ENCODE assay signal across 10 cellular contexts in the genomic region with DNA sequence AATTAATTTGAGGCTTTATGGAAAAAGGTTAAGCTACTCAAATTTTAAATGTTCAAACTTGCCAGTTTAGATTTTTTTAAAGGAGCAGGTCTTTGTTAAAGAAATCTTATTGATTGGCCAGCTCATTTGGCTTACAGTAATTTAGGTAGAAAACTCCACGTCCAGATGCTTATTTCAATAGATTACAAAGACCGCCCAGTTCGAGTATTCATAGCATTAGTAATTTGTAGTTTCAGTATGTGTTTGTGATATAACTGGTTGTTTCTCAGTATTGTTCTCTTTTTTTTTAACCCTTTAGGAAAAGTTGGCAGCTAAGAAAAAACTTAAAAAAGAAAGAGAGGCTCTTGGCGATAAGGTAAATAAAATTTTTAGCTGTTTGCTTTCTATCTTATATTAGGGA. TPM values are rescaled to one million over a fixed set of nuclear protein-coding genes. Genes with fewer than 3 reads are reported as not detected.
A peak's percentile ranks its signal among the peaks of the same experiment; 100 is the strongest.
DNase-seq lines count a peak whose midpoint lies in the region; ATAC-seq and TF ChIP-seq lines count a peak whose summit lies in the region.
"Had no signal": no experiment of that assay in that cellular context is flagged by ENCODE, and none has a peak within 500 bp of the region (broad histone marks: within the 10 kb centered on the region; RNA-seq: fewer than 3 reads in every experiment).

No MANE protein-coding gene starts in this region.

- H3K4me1 ChIP-seq in CD8-positive, alpha-beta memory T cell (ENCODE audit: insufficient read depth, low read length) = peaks cover 35% of the 10 kb centered on the region

- TF ChIP-seq CTCF in natural killer cell (IDR thresholded peaks at IDR 0.05) = no peak

- H3K4me3 ChIP-seq in CD8-positive, alpha-beta memory T cell (ENCODE audit: low read length) = peak overlapping the region; percentile 54

- peak overlapping the region in 1 of 8 donors; percentile 42 for H3K27ac Mint-ChIP-seq in CD8-positive, alpha-beta memory T cell
- H3K27ac Mint-ChIP-seq in activated naive CD8-positive, alpha-beta T cell treated with anti-CD3 and anti-CD28 coated beads, Interleukin-2, amount 50 U/mL, for 24 hours = no peak overlapping the region
- no peak overlapping the region for H3K27ac Mint-ChIP-seq in natural killer cell

- no peak for DNase-seq in CD8-positive, alpha-beta memory T cell
- DNase-seq in activated naive CD8-positive, alpha-beta T cell treated with anti-CD3 and anti-CD28 coated beads, Interleukin-2, amount 50 U/mL, for 24 hours = no peak
- DNase-seq in natural killer cell = no peak
- DNase-seq in Kasumi-1 (lab: John Stamatoyannopoulos, UW) = no peak
- DNase-seq in SHP77 (lab: John Stamatoyannopoulos, UW) = no peak
- no peak for DNase-seq in CD1c-positive myeloid dendritic cell (ENCODE audit: extremely low spot score)
- DNase-seq: body of pancreas, RPMI8226 had no signal

- peaks cover 3 to 9% (median 6%) of the 10 kb centered on the region in 5 donors for H3K9me3 Mint-ChIP-seq in CD8-positive, alpha-beta memory T cell
- peaks cover 17% of the 10 kb centered on the region for H3K9me3 Mint-ChIP-seq in activated naive CD8-positive, alpha-beta T cell treated with anti-CD3 and anti-CD28 coated beads, Interleukin-2, amount 50 U/mL, for 24 hours
- peaks cover 0 to 2% of the 10 kb centered on the region in 2 donors for H3K9me3 Mint-ChIP-seq in natural killer cell

- peak overlapping the region; percentile 46 to 100 (median 98) for H3K4me3 Mint-ChIP-seq in CD8-positive, alpha-beta memory T cell
- peak overlapping the region; percentile 98 for H3K4me3 Mint-ChIP-seq in activated naive CD8-positive, alpha-beta T cell treated with anti-CD3 and anti-CD28 coated beads, Interleukin-2, amount 50 U/mL, for 24 hours
- peak overlapping the region; percentile 40 for H3K4me3 Mint-ChIP-seq in natural killer cell

- H3K36me3 Mint-ChIP-seq in CD8-positive, alpha-beta memory T cell = peaks cover 22 to 54% (median 29%) of the 10 kb centered on the region in 3 donors
- H3K36me3 Mint-ChIP-seq in activated naive CD8-positive, alpha-beta T cell treated with anti-CD3 and anti-CD28 coated beads, Interleukin-2, amount 50 U/mL, for 24 hours (ENCODE audit: low read depth) = peaks cover 46% of the 10 kb centered on the region
- peaks cover 24% of the 10 kb centered on the region for H3K36me3 Mint-ChIP-seq in natural killer cell

- intact Hi-C loops in natural killer cell (cut with micrococcal nuclease) = no loop called here

- no peaks in the 10 kb centered on the region for H3K9me3 ChIP-seq in CD8-positive, alpha-beta memory T cell (ENCODE audit: low read length)
- H3K9me3 ChIP-seq: body of pancreas had no signal

- ATAC-seq in HG02885 (IDR thresholded peaks at IDR 0.05; ENCODE audit: poor library complexity, unreplicated experiment) = peak; percentile 35
- ATAC-seq in activated naive CD8-positive, alpha-beta T cell treated with anti-CD3 and anti-CD28 coated beads, Interleukin-2, amount 50 U/mL, for 24 hours = no peak
- no peak for ATAC-seq in natural killer cell
- ATAC-seq in GM21515 (IDR thresholded peaks at IDR 0.05; ENCODE audit: unreplicated experiment) = no peak
- ATAC-seq: body of pancreas had no signal

- peaks cover 15 to 23% of the 10 kb centered on the region in 2 donors for H3K27me3 Mint-ChIP-seq in CD8-positive, alpha-beta memory T cell
- H3K27me3 Mint-ChIP-seq in activated naive CD8-positive, alpha-beta T cell treated with anti-CD3 and anti-CD28 coated beads, Interleukin-2, amount 50 U/mL, for 24 hours = peaks cover 17% of the 10 kb centered on the region
- H3K27me3 Mint-ChIP-seq in natural killer cell (ENCODE audit: low read depth in 2 of 2) = peaks cover 16 to 25% of the 10 kb centered on the region in 2 donors

- H3K27me3 ChIP-seq in CD8-positive, alpha-beta memory T cell (ENCODE audit: insufficient read depth, low read length, poor library complexity, severe bottlenecking) = no peaks in the 10 kb centered on the region
- H3K27me3 ChIP-seq: body of pancreas had no signal

- POLR2A ChIA-PET in CD8-positive, alpha-beta memory T cell (lab: Charles Lee) = interaction anchor here (1.3 to 3.0 kb wide), 3 partner anchors 12 to 93 kb away, joined by 3 to 13 read pairs (median 12); a partner anchor contains a TSS

- H3K27ac ChIP-seq in CD8-positive, alpha-beta memory T cell (ENCODE audit: low read depth, low read length) = peak overlapping the region; percentile 85
- H3K27ac ChIP-seq: body of pancreas had no signal

- peaks cover 44 to 61% (median 55%) of the 10 kb centered on the region in 3 donors for H3K4me1 Mint-ChIP-seq in CD8-positive, alpha-beta memory T cell
- peaks cover 46% of the 10 kb centered on the region for H3K4me1 Mint-ChIP-seq in activated naive CD8-positive, alpha-beta T cell treated with anti-CD3 and anti-CD28 coated beads, Interleukin-2, amount 50 U/mL, for 24 hours
- H3K4me1 Mint-ChIP-seq in natural killer cell = peaks cover 48 to 51% of the 10 kb centered on the region in 2 donors

- H3K36me3 ChIP-seq in CD8-positive, alpha-beta memory T cell (ENCODE audit: insufficient read depth, low read length) = peaks cover 21% of the 10 kb centered on the region

- CTCF ChIA-PET in CD8-positive, alpha-beta memory T cell (lab: Charles Lee) = interaction anchor here (1.3 to 1.8 kb wide), 4 partner anchors 25 to 336 kb away, joined by 4 to 8 read pairs (median 5); a partner anchor contains a TSS

RNA-seq across cellular contexts. Expression of a gene that starts 1.6 kb away (rescaled TPM):
- 10 to 100 TPM; 60.1 to 63.5 TPM for total RNA-seq in CD8-positive, alpha-beta memory T cell
- 59.7 TPM for polyA plus RNA-seq in CD8-positive, alpha-beta memory T cell
- 10 to 100 TPM; 50.0 to 53.0 (median 50.0) TPM for total RNA-seq in natural killer cell

RNA-seq across cellular contexts. Expression of a gene that starts 25.5 kb away (rescaled TPM):
- under 1 TPM; 0.55 to 0.69 TPM for total RNA-seq in CD8-positive, alpha-beta memory T cell
- not detected for polyA plus RNA-seq in CD8-positive, alpha-beta memory T cell
- 1 to 10 TPM in 2 of 3 donors, under 1 TPM in 1; 0.63 to 4.1 (median 2.1) TPM for total RNA-seq in natural killer cell

RNA-seq across cellular contexts. Expression of a gene that starts 25.7 kb away (rescaled TPM):
- 100 to 1,000 TPM; 123 to 128 TPM for total RNA-seq in CD8-positive, alpha-beta memory T cell
- polyA plus RNA-seq in CD8-positive, alpha-beta memory T cell = 249 TPM
- 10 to 100 TPM; 49.5 to 62.3 (median 57.5) TPM for total RNA-seq in natural killer cell

Comparison
In these comparisons a context has a peak if more than half of its experiments do, and no peak if none do; other contexts are left out.
1. H3K4me3 Mint-ChIP-seq: peak in every context shown above with its lines; median percentile 98 in CD8-positive, alpha-beta memory T cell; 98 in activated naive CD8-positive, alpha-beta T cell treated with anti-CD3 and anti-CD28 coated beads, Interleukin-2, amount 50 U/mL, for 24 hours; 40 in natural killer cell.